1 cellular context compared by ENCODE assay signal in genomic region chr2:240325654-240326031, GRCh38.
TF ChIP-seq lines count a peak whose summit lies in the region.

No MANE protein-coding gene starts in this region.

TF ChIP-seq in SK-N-SH treated with all-trans-retinoic acid at 6 μM for 48 hours, 23 proteins besides CTCF, POLR2A, EP300 and RAD21 (continued from another document):
- TF ChIP-seq PATZ1 (CRISPR knock-in tag; IDR thresholded peaks at IDR 0.05; ENCODE audit: borderline replicate concordance) (no peak), ZNF8 (CRISPR knock-in tag; IDR thresholded peaks at IDR 0.05) (no peak), TCF4 (CRISPR knock-in tag; IDR thresholded peaks at IDR 0.05; ENCODE audit: borderline replicate concordance) (no peak)
